1 cellular context compared by ENCODE assay signal in the genomic region with DNA sequence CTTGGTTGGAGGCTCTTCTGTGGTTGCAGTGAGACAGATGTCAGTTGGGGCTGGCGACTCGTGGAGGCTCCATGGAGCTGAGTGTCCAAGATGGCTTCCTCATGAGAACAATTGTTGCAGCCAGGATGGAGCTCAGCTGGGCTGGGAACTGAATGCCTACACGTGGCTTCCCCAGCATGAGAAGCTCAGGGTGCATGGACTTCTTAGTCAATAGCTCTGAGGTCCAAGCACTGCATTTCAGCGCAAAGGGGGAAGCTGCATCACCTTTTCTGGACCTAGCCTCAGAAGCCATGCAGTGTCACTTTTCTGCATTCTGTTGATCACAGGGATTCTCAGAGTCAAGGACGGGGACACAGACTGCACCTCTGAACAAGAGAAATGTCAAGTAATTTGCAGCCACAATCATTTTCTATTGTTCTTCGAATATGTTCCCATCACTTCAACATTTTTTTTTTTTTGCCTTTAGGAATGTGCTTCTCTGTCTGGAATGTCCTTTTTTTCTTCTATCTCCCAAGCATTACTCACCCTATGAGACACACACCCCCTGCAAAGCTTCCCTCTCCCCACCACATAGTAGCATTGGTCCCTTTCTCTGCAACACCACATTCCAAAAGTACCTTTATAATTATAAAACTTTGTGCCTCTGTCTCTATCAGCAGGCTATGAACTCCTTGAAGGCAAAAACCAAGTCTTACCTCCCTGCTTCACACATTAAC.
TF ChIP-seq lines count a peak whose summit lies in the region.

No MANE protein-coding gene starts in this region.

TF ChIP-seq in SK-N-SH, 30 proteins besides CTCF, POLR2A, EP300 and RAD21 (continued from another document):
- TF ChIP-seq, protein P1, sequence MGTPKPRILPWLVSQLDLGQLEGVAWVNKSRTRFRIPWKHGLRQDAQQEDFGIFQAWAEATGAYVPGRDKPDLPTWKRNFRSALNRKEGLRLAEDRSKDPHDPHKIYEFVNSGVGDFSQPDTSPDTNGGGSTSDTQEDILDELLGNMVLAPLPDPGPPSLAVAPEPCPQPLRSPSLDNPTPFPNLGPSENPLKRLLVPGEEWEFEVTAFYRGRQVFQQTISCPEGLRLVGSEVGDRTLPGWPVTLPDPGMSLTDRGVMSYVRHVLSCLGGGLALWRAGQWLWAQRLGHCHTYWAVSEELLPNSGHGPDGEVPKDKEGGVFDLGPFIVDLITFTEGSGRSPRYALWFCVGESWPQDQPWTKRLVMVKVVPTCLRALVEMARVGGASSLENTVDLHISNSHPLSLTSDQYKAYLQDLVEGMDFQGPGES (IDR thresholded peaks at IDR 0.05; ENCODE audit: low read depth, low read length), result no peak
- no peak for TF ChIP-seq TAF1 (IDR thresholded peaks at IDR 0.05; ENCODE audit: borderline replicate concordance, low read depth, low read length)
- peak; percentile 64 for TF ChIP-seq TCF12 (IDR thresholded peaks at IDR 0.05)
- TF ChIP-seq, protein P2, sequence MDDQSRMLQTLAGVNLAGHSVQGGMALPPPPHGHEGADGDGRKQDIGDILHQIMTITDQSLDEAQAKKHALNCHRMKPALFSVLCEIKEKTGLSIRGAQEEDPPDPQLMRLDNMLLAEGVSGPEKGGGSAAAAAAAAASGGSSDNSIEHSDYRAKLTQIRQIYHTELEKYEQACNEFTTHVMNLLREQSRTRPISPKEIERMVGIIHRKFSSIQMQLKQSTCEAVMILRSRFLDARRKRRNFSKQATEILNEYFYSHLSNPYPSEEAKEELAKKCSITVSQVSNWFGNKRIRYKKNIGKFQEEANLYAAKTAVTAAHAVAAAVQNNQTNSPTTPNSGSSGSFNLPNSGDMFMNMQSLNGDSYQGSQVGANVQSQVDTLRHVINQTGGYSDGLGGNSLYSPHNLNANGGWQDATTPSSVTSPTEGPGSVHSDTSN (IDR thresholded peaks at IDR 0.05), result peak; percentile 34; the same call in 1 of the 2 replicates
- TF ChIP-seq RFX5 (IDR thresholded peaks at IDR 0.05; ENCODE audit: low read length), result no peak
- TF ChIP-seq NFIC (IDR thresholded peaks at IDR 0.05; ENCODE audit: borderline replicate concordance), result peak; percentile 18; the same call in 1 of the 2 replicates
- TF ChIP-seq YY1 (IDR thresholded peaks at IDR 0.05; ENCODE audit: low read depth), result 0 out of 2 replicates have a peak, but pooled peaks have one; percentile 32
- TF ChIP-seq SMC3 (IDR thresholded peaks at IDR 0.05; ENCODE audit: low read depth, low read length), result no peak
- TF ChIP-seq, protein P3, sequence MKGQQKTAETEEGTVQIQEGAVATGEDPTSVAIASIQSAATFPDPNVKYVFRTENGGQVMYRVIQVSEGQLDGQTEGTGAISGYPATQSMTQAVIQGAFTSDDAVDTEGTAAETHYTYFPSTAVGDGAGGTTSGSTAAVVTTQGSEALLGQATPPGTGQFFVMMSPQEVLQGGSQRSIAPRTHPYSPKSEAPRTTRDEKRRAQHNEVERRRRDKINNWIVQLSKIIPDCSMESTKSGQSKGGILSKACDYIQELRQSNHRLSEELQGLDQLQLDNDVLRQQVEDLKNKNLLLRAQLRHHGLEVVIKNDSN (IDR thresholded peaks at IDR 0.05; ENCODE audit: borderline replicate concordance, low read depth), result no peak
- TF ChIP-seq, protein P4, sequence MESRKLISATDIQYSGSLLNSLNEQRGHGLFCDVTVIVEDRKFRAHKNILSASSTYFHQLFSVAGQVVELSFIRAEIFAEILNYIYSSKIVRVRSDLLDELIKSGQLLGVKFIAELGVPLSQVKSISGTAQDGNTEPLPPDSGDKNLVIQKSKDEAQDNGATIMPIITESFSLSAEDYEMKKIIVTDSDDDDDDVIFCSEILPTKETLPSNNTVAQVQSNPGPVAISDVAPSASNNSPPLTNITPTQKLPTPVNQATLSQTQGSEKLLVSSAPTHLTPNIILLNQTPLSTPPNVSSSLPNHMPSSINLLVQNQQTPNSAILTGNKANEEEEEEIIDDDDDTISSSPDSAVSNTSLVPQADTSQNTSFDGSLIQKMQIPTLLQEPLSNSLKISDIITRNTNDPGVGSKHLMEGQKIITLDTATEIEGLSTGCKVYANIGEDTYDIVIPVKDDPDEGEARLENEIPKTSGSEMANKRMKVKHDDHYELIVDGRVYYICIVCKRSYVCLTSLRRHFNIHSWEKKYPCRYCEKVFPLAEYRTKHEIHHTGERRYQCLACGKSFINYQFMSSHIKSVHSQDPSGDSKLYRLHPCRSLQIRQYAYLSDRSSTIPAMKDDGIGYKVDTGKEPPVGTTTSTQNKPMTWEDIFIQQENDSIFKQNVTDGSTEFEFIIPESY (IDR thresholded peaks at IDR 0.05; ENCODE audit: borderline replicate concordance, low read depth), result no peak; the same call in 1 of the 2 replicates
- no peak for TF ChIP-seq EZH2phosphoT487 (IDR thresholded peaks at IDR 0.05; ENCODE audit: borderline replicate concordance, low read depth)
